Comparison of ENCODE assay signal across 11 cellular contexts in the genomic region with DNA sequence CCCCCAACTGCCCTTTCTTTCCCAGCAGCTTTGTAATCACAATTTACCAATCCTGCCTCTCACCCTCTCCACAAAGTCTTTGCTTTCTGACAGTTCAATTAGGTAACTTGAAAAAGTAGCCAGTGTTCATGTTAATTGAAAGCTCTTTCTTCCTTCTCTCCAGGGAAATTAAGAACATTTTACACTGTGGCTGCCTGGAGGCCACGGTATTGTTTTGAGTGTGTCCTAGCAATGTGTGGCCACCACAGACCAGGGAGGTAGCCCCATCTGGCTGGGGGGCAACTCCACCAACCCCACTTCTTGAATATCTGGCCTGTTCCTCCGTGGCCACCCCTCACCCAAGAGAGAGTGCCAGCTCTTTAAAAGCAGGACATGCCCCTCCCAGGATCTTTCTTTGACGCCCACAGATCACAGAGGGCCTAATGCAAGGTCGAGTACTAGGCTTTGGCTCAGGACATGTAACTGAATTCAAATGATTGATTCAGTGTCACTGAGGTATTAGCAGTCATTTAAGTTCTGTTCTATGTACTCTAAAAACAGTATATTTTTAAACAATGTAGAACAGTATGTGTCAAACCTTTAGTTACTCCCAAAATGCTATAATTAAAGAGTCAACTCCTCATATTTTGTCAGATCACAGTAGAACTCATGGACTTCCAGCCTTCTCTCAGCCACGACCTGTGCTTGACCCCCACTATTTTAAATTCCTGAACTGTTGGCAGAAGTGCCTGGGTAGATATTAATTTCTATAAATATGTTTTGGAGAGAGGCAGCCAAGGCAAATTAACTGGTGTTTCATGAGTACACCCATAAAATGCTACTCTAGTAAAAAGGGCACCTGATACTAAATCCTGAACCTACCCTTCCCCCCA.
DNase-seq lines count a peak whose midpoint lies in the region; ATAC-seq and TF ChIP-seq lines count a peak whose summit lies in the region.
"Had no signal": no experiment of that assay in that cellular context is flagged by ENCODE, and none has a peak within 500 bp of the region (broad histone marks: within the 10 kb centered on the region; RNA-seq: fewer than 3 reads in every experiment).

No MANE protein-coding gene starts in this region.

- no peak for TF ChIP-seq CTCF in body of pancreas (IDR thresholded peaks at IDR 0.05)
- no peak for TF ChIP-seq CTCF in type B pancreatic cell (conservative IDR thresholded peaks at IDR 0.05)

- H3K9me3 Mint-ChIP-seq in activated naive CD4-positive, alpha-beta T cell treated with anti-CD3 and anti-CD28 coated beads, Interleukin-2, amount 50 U/mL, for 24 hours: no peaks in the 10 kb centered on the region
- no peaks in the 10 kb centered on the region for H3K9me3 Mint-ChIP-seq in immature natural killer cell
- no peaks in the 10 kb centered on the region for H3K9me3 Mint-ChIP-seq in type B pancreatic cell

- ATAC-seq in body of pancreas: peak; percentile 24
- no peak for ATAC-seq in GM19397 (IDR thresholded peaks at IDR 0.05; ENCODE audit: unreplicated experiment)

- H3K4me1 Mint-ChIP-seq in activated naive CD4-positive, alpha-beta T cell treated with anti-CD3 and anti-CD28 coated beads, Interleukin-2, amount 50 U/mL, for 24 hours: peaks cover 78% of the 10 kb centered on the region
- H3K4me1 Mint-ChIP-seq in immature natural killer cell (peaks cover 65 to 89% of the 10 kb centered on the region in 2 donors), type B pancreatic cell (ENCODE audit: unreplicated experiment) (peaks cover 16% of the 10 kb centered on the region)

- WGBS in body of pancreas, 2 donors: 43 to 50% methylated on average over 5 of the region's 5 CpGs

- H3K27me3 Mint-ChIP-seq in activated naive CD4-positive, alpha-beta T cell treated with anti-CD3 and anti-CD28 coated beads, Interleukin-2, amount 50 U/mL, for 24 hours: no peaks in the 10 kb centered on the region
- H3K27me3 Mint-ChIP-seq in immature natural killer cell (ENCODE audit: low read depth in 3 of 3): peaks cover 0 to 1% (median 0%) of the 10 kb centered on the region in 3 donors
- H3K27me3 Mint-ChIP-seq in type B pancreatic cell: no peaks in the 10 kb centered on the region

- H3K27me3 ChIP-seq in body of pancreas: no peaks in the 10 kb centered on the region
- no peaks in the 10 kb centered on the region for H3K27me3 ChIP-seq in stomach smooth muscle (ENCODE audit: control insufficient read depth in 1 of 2, insufficient read depth in 2 of 2, low read length in 2 of 2)
- H3K27me3 ChIP-seq: pancreas, testis had no signal

- peaks cover 12% of the 10 kb centered on the region for H3K36me3 Mint-ChIP-seq in activated naive CD4-positive, alpha-beta T cell treated with anti-CD3 and anti-CD28 coated beads, Interleukin-2, amount 50 U/mL, for 24 hours
- H3K36me3 Mint-ChIP-seq in immature natural killer cell (peaks cover 7 to 10% (median 10%) of the 10 kb centered on the region in 3 donors), type B pancreatic cell (no peaks in the 10 kb centered on the region)

- H3K4me3 Mint-ChIP-seq in activated naive CD4-positive, alpha-beta T cell treated with anti-CD3 and anti-CD28 coated beads, Interleukin-2, amount 50 U/mL, for 24 hours: no peak overlapping the region
- H3K4me3 Mint-ChIP-seq in immature natural killer cell (peak overlapping the region in 1 of 5 donors; percentile 34), type B pancreatic cell (no peak overlapping the region)

- intact Hi-C loops in body of pancreas (cut with DNase I): no loop called here

- peak overlapping the region; percentile 80 for H3K27ac Mint-ChIP-seq in activated naive CD4-positive, alpha-beta T cell treated with anti-CD3 and anti-CD28 coated beads, Interleukin-2, amount 50 U/mL, for 24 hours
- H3K27ac Mint-ChIP-seq in immature natural killer cell (peak overlapping the region in 4 of 6 donors; percentile 9 to 59 (median 28)), type B pancreatic cell (no peak overlapping the region)

- no peak overlapping the region for H3K9ac ChIP-seq in stomach smooth muscle (ENCODE audit: low read length in 2 of 2)

- TF ChIP-seq POLR2A in body of pancreas (IDR thresholded peaks at IDR 0.05): no peak

- H3K36me3 ChIP-seq in body of pancreas (replicated peaks in 1 of 2; ENCODE audit: insufficient read depth in 1 of 2, low read depth in 2 of 2) (no peaks in the 10 kb centered on the region), stomach smooth muscle (ENCODE audit: control insufficient read depth in 2 of 2, insufficient read depth in 2 of 2, low read length in 2 of 2) (no peaks in the 10 kb centered on the region)
- H3K36me3 ChIP-seq: pancreas had no signal

- H3K4me1 ChIP-seq in body of pancreas: peaks cover 15% of the 10 kb centered on the region
- H3K4me1 ChIP-seq in stomach smooth muscle (ENCODE audit: control insufficient read depth, insufficient read depth, low read length): peaks cover 20% of the 10 kb centered on the region

- DNase-seq in activated naive CD4-positive, alpha-beta T cell treated with anti-CD3 and anti-CD28 coated beads, Interleukin-2, amount 50 U/mL, for 16 hours: no peak
- no peak for DNase-seq in body of pancreas
- no peak for DNase-seq in immature natural killer cell
- no peak for DNase-seq in dedifferentiated amniotic fluid mesenchymal stem cell (ENCODE audit: extremely low spot score)
- no peak for DNase-seq in type B pancreatic cell (ENCODE audit: extremely low spot score, unreplicated experiment)
- DNase-seq: activated CD4-positive, CD25-positive, alpha-beta regulatory T cell; pancreas; testis had no signal

- H3K9me3 ChIP-seq in body of pancreas: no peaks in the 10 kb centered on the region
- no peaks in the 10 kb centered on the region for H3K9me3 ChIP-seq in stomach smooth muscle (ENCODE audit: control insufficient read depth in 2 of 2, low read length in 2 of 2)
- H3K9me3 ChIP-seq: pancreas, testis had no signal

- H3K4me3 ChIP-seq in body of pancreas: no peak overlapping the region
- peak overlapping the region in 1 of 2 donors; percentile 15 for H3K4me3 ChIP-seq in stomach smooth muscle (ENCODE audit: low read length in 2 of 2)
- H3K4me3 ChIP-seq: pancreas, testis had no signal

- H3K27ac ChIP-seq in body of pancreas (peak overlapping the region in 2 of 4 donors; percentile 16 to 34), stomach smooth muscle (ENCODE audit: low read length) (peak overlapping the region; percentile 49)
- H3K27ac ChIP-seq: testis had no signal
